ENCODE assay signal across 21 cellular contexts in the genomic region with DNA sequence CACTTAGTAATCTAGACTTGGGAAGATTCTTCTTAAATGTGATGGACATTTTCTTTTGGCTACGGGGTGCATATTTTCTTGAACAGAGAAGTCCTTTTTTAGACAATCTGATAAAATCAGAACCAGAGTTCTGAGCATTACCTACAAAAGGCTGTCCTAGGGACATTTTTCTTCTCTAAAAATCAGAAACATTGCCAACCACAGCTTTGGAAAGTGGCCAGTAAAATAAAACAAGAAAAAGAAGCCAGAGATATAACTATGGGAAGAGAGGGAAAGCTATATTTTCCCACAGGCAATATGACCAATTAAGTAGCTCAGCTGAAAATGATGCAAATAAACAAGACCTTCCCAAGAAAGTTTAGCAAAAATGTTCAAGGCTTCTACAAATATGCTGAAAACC. TPM values are rescaled to one million over a fixed set of nuclear protein-coding genes. Genes with fewer than 3 reads are reported as not detected.
DNase-seq lines count a peak whose midpoint lies in the region; ATAC-seq, FAIRE-seq and TF ChIP-seq lines count a peak whose summit lies in the region.
"Had no signal": no experiment of that assay in that cellular context is flagged by ENCODE, and none has a peak within 500 bp of the region (broad histone marks: within the 10 kb centered on the region; RNA-seq: fewer than 3 reads in every experiment).

No MANE protein-coding gene starts in this region.

- H3K27me3 Mint-ChIP-seq in astrocyte (ENCODE audit: low read depth, unreplicated experiment), result no peaks in the 10 kb centered on the region
- H3K27me3 Mint-ChIP-seq: CD4-positive, alpha-beta T cell; IgD-negative memory B cell had no signal

- ATAC-seq in Panc1, result no peak
- ATAC-seq in activated naive CD4-positive, alpha-beta T cell treated with anti-CD3 and anti-CD28 coated beads, Interleukin-2, amount 50 U/mL, for 72 hours, result no peak
- no peak for ATAC-seq in HG03432 (IDR thresholded peaks at IDR 0.05; ENCODE audit: unreplicated experiment)
- ATAC-seq: GM23338, HCT116 had no signal

- in situ Hi-C loops in Panc1 (cut with HindIII; ENCODE audit: low pct_unique_long_range_greater_than_20kb, low sequenced_read_pairs), result no loop called here

- TF ChIP-seq CTCF in Panc1 (IDR thresholded peaks at IDR 0.05), result no peak
- no peak for TF ChIP-seq CTCF in astrocyte (IDR thresholded peaks at IDR 0.05; ENCODE audit: insufficient read depth, low read depth, low read length)
- TF ChIP-seq CTCF in fibroblast of the aortic adventitia (IDR thresholded peaks at IDR 0.05; ENCODE audit: insufficient read depth, low read length), result no peak

- no peaks in the 10 kb centered on the region for H3K79me2 ChIP-seq in astrocyte (ENCODE audit: insufficient read depth, low read length)

- H3K4me1 ChIP-seq in Panc1 (ENCODE audit: control insufficient read depth, insufficient read depth, low read length) (peaks cover 3% of the 10 kb centered on the region; the same call in 1 of the 2 replicates), astrocyte (ENCODE audit: insufficient read depth, low read length) (peaks cover 3% of the 10 kb centered on the region)
- H3K4me1 ChIP-seq: Caco-2 had no signal

- H3K27me3 ChIP-seq in Panc1 (ENCODE audit: control insufficient read depth, insufficient read depth, low read length) (no peaks in the 10 kb centered on the region), astrocyte (ENCODE audit: insufficient read depth, low read length) (no peaks in the 10 kb centered on the region)

- DNase-seq in Panc1 (ENCODE audit: low read depth, low spot score), result no peak
- peak; percentile 47 for DNase-seq in astrocyte (ENCODE audit: low read depth)
- peak; percentile 4 for DNase-seq in fibroblast of the aortic adventitia (ENCODE audit: low read depth)
- no peak for DNase-seq in UCSD-AML1 (lab: John Stamatoyannopoulos, UW; ENCODE audit: unreplicated experiment)
- no peak for DNase-seq in activated naive CD4-positive, alpha-beta T cell treated with anti-CD3 and anti-CD28 coated beads, Interleukin-2, amount 50 U/mL, for 72 hours (ENCODE audit: low spot score in 2 of 2)
- no peak for DNase-seq in activated gamma-delta T cell treated with Interleukin-2 at 50 U/mL for 16 hours
- DNase-seq: AML-193; Caco-2; CD4-positive, alpha-beta T cell; GDM1; H7; HFFc6 had no signal

- H3K27ac ChIP-seq in Panc1 (ENCODE audit: low read length) (peak overlapping the region; percentile 34; the same call in 1 of the 2 replicates), astrocyte (ENCODE audit: low read depth, low read length) (no peak overlapping the region)
- H3K27ac ChIP-seq: C4-2B had no signal

- no peaks in the 10 kb centered on the region for H3K9me3 Mint-ChIP-seq in astrocyte (ENCODE audit: unreplicated experiment)
- no peaks in the 10 kb centered on the region for H3K9me3 Mint-ChIP-seq in activated naive CD4-positive, alpha-beta T cell treated with anti-CD3 and anti-CD28 coated beads, Interleukin-2, amount 50 U/mL, for 72 hours
- H3K9me3 Mint-ChIP-seq: CD4-positive, alpha-beta T cell; GM23338; HFFc6 had no signal

- intact Hi-C loops in Panc1 (cut with micrococcal nuclease; ENCODE audit: unreplicated experiment), result no loop called here

- no peak overlapping the region for H3K9ac ChIP-seq in astrocyte (ENCODE audit: low read length)

- H4K20me1 ChIP-seq in astrocyte (ENCODE audit: insufficient read depth, low read length), result no peaks in the 10 kb centered on the region

- no peaks in the 10 kb centered on the region for H3K36me3 Mint-ChIP-seq in astrocyte (ENCODE audit: low read depth, unreplicated experiment)
- no peaks in the 10 kb centered on the region for H3K36me3 Mint-ChIP-seq in activated naive CD4-positive, alpha-beta T cell treated with anti-CD3 and anti-CD28 coated beads, Interleukin-2, amount 50 U/mL, for 72 hours
- H3K36me3 Mint-ChIP-seq: IgD-negative memory B cell had no signal

- H3K4me3 ChIP-seq in Panc1 (ENCODE audit: low read depth in 2 of 2, low read length in 2 of 2) (no peak overlapping the region), astrocyte (ENCODE audit: insufficient read depth, low read depth, low read length) (no peak overlapping the region), fibroblast of the aortic adventitia (ENCODE audit: low read depth, low read length) (no peak overlapping the region)
- H3K4me3 ChIP-seq: GM23338 had no signal

- POLR2A ChIA-PET in Panc1 (lab: Charles Lee), result no interaction called here

- CTCF ChIA-PET in Panc1 (lab: Charles Lee), result no interaction called here

- peaks cover 7% of the 10 kb centered on the region for H3K4me1 Mint-ChIP-seq in astrocyte (ENCODE audit: low read depth, unreplicated experiment)
- H3K4me1 Mint-ChIP-seq: IgD-negative memory B cell had no signal

- H3K36me3 ChIP-seq in Panc1 (ENCODE audit: control insufficient read depth, insufficient read depth, low read length) (no peaks in the 10 kb centered on the region), astrocyte (ENCODE audit: insufficient read depth, low read length) (no peaks in the 10 kb centered on the region)

- no peak overlapping the region for H3K4me2 ChIP-seq in astrocyte (ENCODE audit: low read length)
- H3K4me2 ChIP-seq: GM23338 had no signal

- no TSS peak for BruUV-seq in Panc1 (replicated peaks; lab: Mats Ljungman, UMichigan)

- no peak overlapping the region for H3K4me3 Mint-ChIP-seq in astrocyte (ENCODE audit: unreplicated experiment)
- H3K4me3 Mint-ChIP-seq: CD4-positive, alpha-beta T cell; GM23338; HFFc6; IgD-negative memory B cell had no signal

- no peak overlapping the region for H2AFZ ChIP-seq in astrocyte (ENCODE audit: low read depth, low read length)
- H2AFZ ChIP-seq: GM23338 had no signal

- no peak for FAIRE-seq in astrocyte (lab: Jason Lieb, UNC)
- FAIRE-seq: A204.1, D721Med, GM12892, GM18507 had no signal

- no peaks in the 10 kb centered on the region for H3K9me3 ChIP-seq in Panc1 (ENCODE audit: control insufficient read depth, insufficient read depth, low read depth, low read length)
- no peaks in the 10 kb centered on the region for H3K9me3 ChIP-seq in astrocyte (ENCODE audit: insufficient read depth, low read depth, low read length)
- H3K9me3 ChIP-seq: Caco-2 had no signal

- H3K27ac Mint-ChIP-seq in astrocyte (ENCODE audit: unreplicated experiment), result no peak overlapping the region
- no peak overlapping the region for H3K27ac Mint-ChIP-seq in activated naive CD4-positive, alpha-beta T cell treated with anti-CD3 and anti-CD28 coated beads, Interleukin-2, amount 50 U/mL, for 72 hours
- H3K27ac Mint-ChIP-seq: CD4-positive, alpha-beta T cell; GM23338; HFFc6; IgD-negative memory B cell had no signal

RNA-seq across cellular contexts. Expression of gene MXRA5, which starts 55.9 kb away (rescaled TPM):
- total RNA-seq in Panc1 (2021; ENCODE audit: unreplicated experiment), result 14.2 TPM
- 20.5 TPM for polyA plus RNA-seq in Panc1 (2012; ENCODE audit: insufficient read length)
- 23.3 and 60.6 TPM in 2 replicates for total RNA-seq in astrocyte
- total RNA-seq in fibroblast of the aortic adventitia (ENCODE audit: low replicate concordance), result 4.7 and 8.5 TPM in 2 replicates
- total RNA-seq in activated naive CD4-positive, alpha-beta T cell treated with anti-CD3 and anti-CD28 coated beads, Interleukin-2, amount 50 U/mL, for 72 hours, result not detected
- total RNA-seq: Caco-2; CD4-positive, alpha-beta T cell had no signal
- polyA plus RNA-seq: IgD-negative memory B cell had no signal

Comparison
In these comparisons a context has a peak if more than half of its experiments do, and no peak if none do; other contexts are left out.
1. DNase-seq: peak in astrocyte (single experiment) and fibroblast of the aortic adventitia (single experiment); none in Panc1 (single experiment), UCSD-AML1 (single experiment), activated naive CD4-positive, alpha-beta T cell treated with anti-CD3 and anti-CD28 coated beads, Interleukin-2, amount 50 U/mL, for 72 hours (0 of 2) and activated gamma-delta T cell treated with Interleukin-2 at 50 U/mL for 16 hours (single experiment).